ENCODE assay signal across 16 cellular contexts in the genomic region with DNA sequence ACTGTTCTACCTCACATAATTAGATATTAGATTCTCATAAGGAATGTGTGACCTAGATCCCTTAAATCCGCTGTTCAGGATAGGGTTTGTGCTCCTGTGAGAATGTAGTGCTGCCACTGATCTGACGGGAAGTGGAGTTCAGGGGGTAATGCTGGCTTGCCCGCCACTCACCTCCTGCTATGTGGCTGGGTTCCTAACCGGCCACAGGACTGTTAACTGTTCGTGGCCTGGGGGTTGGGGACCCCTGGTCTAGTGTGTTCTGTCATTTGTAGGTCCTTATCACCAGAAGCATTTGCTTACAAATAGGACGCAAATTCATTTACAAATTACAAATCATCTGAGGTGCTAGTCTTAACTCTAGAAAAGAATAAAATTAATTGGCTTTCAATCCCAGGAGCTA.
"Had no signal": no experiment of that assay in that cellular context is flagged by ENCODE, and none has a peak within 500 bp of the region (broad histone marks: within the 10 kb centered on the region; RNA-seq: fewer than 3 reads in every experiment).

No MANE protein-coding gene starts in this region.

- DNase-seq: activated CD4-positive, alpha-beta T cell treated with anti-CD3 and anti-CD28 coated beads, Interleukin-2, amount 50 U/mL, for 1 hour; activated naive CD4-positive, alpha-beta T cell; amniotic stem cell; effector memory CD4-positive, alpha-beta T cell; naive B cell; posterior cingulate gyrus; sigmoid colon; stimulated activated CD4-positive, alpha-beta T cell treated with anti-CD3 and anti-CD28 coated beads, Interleukin-4, amount 100 ng/mL, for 24 hours; T1000; testis; upper lobe of right lung had no signal

- H3K4me2 ChIP-seq: hepatocyte had no signal

- H3K27ac Mint-ChIP-seq: activated T-helper 17 cell treated with anti-CD3 and anti-CD28 coated beads, Interleukin-2, amount 50 U/mL, for 72 hours; memory B cell; naive B cell; stimulated activated memory B cell treated with anti-CD40 and anti-IgM and Interleukin-4, amounts not matched to agents 10 μg/mL and 1 μg/mL and 100 μg/mL, for 72 hours had no signal

- H3K4me1 Mint-ChIP-seq: memory B cell; naive B cell; stimulated activated memory B cell treated with anti-CD40 and anti-IgM and Interleukin-4, amounts not matched to agents 10 μg/mL and 1 μg/mL and 100 μg/mL, for 72 hours had no signal

- H3K36me3 ChIP-seq: sigmoid colon, upper lobe of right lung had no signal

- H3K4me3 ChIP-seq: hepatocyte, mucosa of descending colon, sigmoid colon, testis, upper lobe of right lung had no signal

- ATAC-seq: stimulated activated memory B cell treated with anti-CD40 and anti-IgM and Interleukin-4, amounts not matched to agents 10 μg/mL and 1 μg/mL and 100 μg/mL, for 72 hours had no signal

- H3K36me3 Mint-ChIP-seq: memory B cell; naive B cell; stimulated activated memory B cell treated with anti-CD40 and anti-IgM and Interleukin-4, amounts not matched to agents 10 μg/mL and 1 μg/mL and 100 μg/mL, for 72 hours had no signal

- H3K79me2 ChIP-seq: hepatocyte had no signal

- H3K4me3 Mint-ChIP-seq: activated T-helper 17 cell treated with anti-CD3 and anti-CD28 coated beads, Interleukin-2, amount 50 U/mL, for 72 hours; memory B cell; naive B cell; stimulated activated memory B cell treated with anti-CD40 and anti-IgM and Interleukin-4, amounts not matched to agents 10 μg/mL and 1 μg/mL and 100 μg/mL, for 72 hours had no signal

- H3K9me3 Mint-ChIP-seq: activated T-helper 17 cell treated with anti-CD3 and anti-CD28 coated beads, Interleukin-2, amount 50 U/mL, for 72 hours; memory B cell; naive B cell; stimulated activated memory B cell treated with anti-CD40 and anti-IgM and Interleukin-4, amounts not matched to agents 10 μg/mL and 1 μg/mL and 100 μg/mL, for 72 hours had no signal

- H3K27ac ChIP-seq: hepatocyte, sigmoid colon, testis, upper lobe of right lung had no signal

- H3K4me1 ChIP-seq: sigmoid colon, upper lobe of right lung had no signal

- H3K27me3 Mint-ChIP-seq: activated T-helper 17 cell treated with anti-CD3 and anti-CD28 coated beads, Interleukin-2, amount 50 U/mL, for 72 hours; naive B cell; stimulated activated memory B cell treated with anti-CD40 and anti-IgM and Interleukin-4, amounts not matched to agents 10 μg/mL and 1 μg/mL and 100 μg/mL, for 72 hours had no signal

- H2AFZ ChIP-seq: hepatocyte had no signal

- H3K27me3 ChIP-seq: hepatocyte, sigmoid colon, testis, upper lobe of right lung had no signal

- H3K9me3 ChIP-seq: mucosa of descending colon, sigmoid colon, testis, upper lobe of right lung had no signal
